In genomic region chr11:11731311-11732083, GRCh38 we compare ENCODE assay signal across 10 cellular contexts.
DNase-seq lines count a peak whose midpoint lies in the region; ATAC-seq and TF ChIP-seq lines count a peak whose summit lies in the region.
"Had no signal": no experiment of that assay in that cellular context is flagged by ENCODE, and none has a peak within 500 bp of the region (broad histone marks: within the 10 kb centered on the region; RNA-seq: fewer than 3 reads in every experiment).

No MANE protein-coding gene starts in this region.

- H3K4me3 ChIP-seq in heart right ventricle = no peak overlapping the region
- no peak overlapping the region for H3K4me3 ChIP-seq in epithelial cell of esophagus (ENCODE audit: low read length)

- no peaks in the 10 kb centered on the region for H3K36me3 Mint-ChIP-seq in T-helper 17 cell (ENCODE audit: low read depth)

- H3K36me3 ChIP-seq in heart right ventricle = no peaks in the 10 kb centered on the region
- H3K36me3 ChIP-seq: neutrophil had no signal

- TF ChIP-seq CTCF in heart right ventricle (IDR thresholded peaks at IDR 0.05) (no peak), epithelial cell of esophagus (IDR thresholded peaks at IDR 0.05; ENCODE audit: insufficient read depth, low read depth, low read length, missing control alignments) (no peak)

- H3K9me3 ChIP-seq in heart right ventricle (no peaks in the 10 kb centered on the region), T-helper 17 cell (ENCODE audit: control insufficient read depth, low read length, poor library complexity, severe bottlenecking) (no peaks in the 10 kb centered on the region)
- H3K9me3 ChIP-seq: neutrophil had no signal

- H3K27me3 Mint-ChIP-seq in T-helper 17 cell = peaks cover 17% of the 10 kb centered on the region

- no peak for ATAC-seq in Right ventricle myocardium superior (ENCODE audit: poor library complexity)
- no peak for ATAC-seq in heart right ventricle
- no peak for ATAC-seq in GM19035 (IDR thresholded peaks at IDR 0.05; ENCODE audit: unreplicated experiment)
- no peak for ATAC-seq in HG03571 (IDR thresholded peaks at IDR 0.05; ENCODE audit: unreplicated experiment)
- no peak for ATAC-seq in T-helper 17 cell
- no peak for ATAC-seq in GM19452 (IDR thresholded peaks at IDR 0.05; ENCODE audit: unreplicated experiment)
- ATAC-seq: activated CD4-positive, CD25-positive, alpha-beta regulatory T cell treated with anti-CD3 and anti-CD28 coated beads, Interleukin-2, amount 50 U/mL, for 24 hours had no signal

- no peak overlapping the region for H3K4me3 Mint-ChIP-seq in T-helper 17 cell

- H3K4me1 ChIP-seq in heart right ventricle = peaks cover 0 to 6% (median 0%) of the 10 kb centered on the region in 9 donors

- H3K27ac ChIP-seq in heart right ventricle = no peak overlapping the region
- H3K27ac ChIP-seq: neutrophil had no signal

- intact Hi-C loops in Right ventricle myocardium superior (cut with DNase I) (no loop called here), heart right ventricle (cut with DNase I) (no loop called here)

- DNase-seq in Right ventricle myocardium superior = peak; percentile 37
- no peak for DNase-seq in heart right ventricle
- peak; percentile 51 for DNase-seq in NCI-H2227 treated with DMSO at 0.1 percent for 48 hours (lab: John Stamatoyannopoulos, UW)
- DNase-seq in epithelial cell of esophagus (ENCODE audit: low read depth) = peak; percentile 94
- DNase-seq in T-helper 17 cell = no peak

- H3K27ac Mint-ChIP-seq in T-helper 17 cell = no peak overlapping the region

- no peaks in the 10 kb centered on the region for H3K4me1 Mint-ChIP-seq in T-helper 17 cell

- no peaks in the 10 kb centered on the region for H3K27me3 ChIP-seq in heart right ventricle
- H3K27me3 ChIP-seq: neutrophil had no signal

- WGBS in heart right ventricle, 2 donors = 63 to 65% methylated on average over 6 of the region's 6 CpGs

Comparison
In these comparisons a context has a peak if more than half of its experiments do, and no peak if none do; other contexts are left out.
1. DNase-seq: peak in Right ventricle myocardium superior (single experiment), NCI-H2227 treated with DMSO at 0.1 percent for 48 hours (single experiment) and epithelial cell of esophagus (single experiment); none in heart right ventricle (0 of 2) and T-helper 17 cell (0 of 3).